ENCODE assay signal across 11 cellular contexts in the genomic region with DNA sequence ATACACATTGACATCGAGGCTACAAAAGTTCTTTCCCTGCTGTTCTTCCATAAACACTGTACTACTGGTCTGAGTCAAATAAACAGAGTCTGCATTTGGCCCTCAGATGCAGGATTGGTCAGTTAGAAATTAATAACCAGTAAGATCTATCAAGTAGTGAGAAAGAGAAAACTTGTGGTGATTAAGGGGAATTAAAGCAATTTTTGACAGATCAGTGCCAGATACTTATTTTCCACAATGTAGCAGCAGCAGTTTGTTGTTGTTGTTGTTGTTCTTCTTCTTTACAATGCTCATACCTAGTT.
DNase-seq lines count a peak whose midpoint lies in the region; ATAC-seq and TF ChIP-seq lines count a peak whose summit lies in the region.
"Had no signal": no experiment of that assay in that cellular context is flagged by ENCODE, and none has a peak within 500 bp of the region (broad histone marks: within the 10 kb centered on the region; RNA-seq: fewer than 3 reads in every experiment).

No MANE protein-coding gene starts in this region.

- H3K27ac ChIP-seq in lung (ENCODE audit: low read depth in 1 of 2, low read length in 1 of 2): peak overlapping the region; percentile 49 to 70

- no peaks in the 10 kb centered on the region for H3K27me3 Mint-ChIP-seq in stimulated activated naive CD8-positive, alpha-beta T cell treated with anti-CD3 and anti-CD28 coated beads, Interleukin-15, Interleukin-2, amounts not matched to agents 100 ng/mL and 50 ng/mL, for 24 hours
- H3K27me3 Mint-ChIP-seq: activated CD4-positive, alpha-beta memory T cell treated with anti-CD3 and anti-CD28 coated beads, Interleukin-2, amount 10 ng/mL, durations not matched to agents 7 days and 5 days had no signal

- no peak for DNase-seq in stimulated activated naive CD8-positive, alpha-beta T cell treated with anti-CD3 and anti-CD28 coated beads, Interleukin-15, Interleukin-2, amounts not matched to agents 100 U/mL and 50 U/mL, for 24 hours
- DNase-seq in lung (ENCODE audit: low spot score): no peak
- DNase-seq in NCI-H526 (lab: John Stamatoyannopoulos, UW): no peak
- no peak for DNase-seq in NCI-H446 treated with DMSO at 0.1 percent for 48 hours (lab: John Stamatoyannopoulos, UW)
- DNase-seq in NCI-H1694 treated with DMSO at 0.1 percent for 48 hours (lab: John Stamatoyannopoulos, UW): no peak
- DNase-seq: activated CD4-positive, alpha-beta memory T cell treated with anti-CD3 and anti-CD28 coated beads, Interleukin-2, amount 10 ng/mL, durations not matched to agents 7 days and 5 days; C1 segment of cervical spinal cord had no signal

- peaks cover 1 to 10% of the 10 kb centered on the region in 2 donors for H3K4me1 ChIP-seq in lung (ENCODE audit: control insufficient read depth in 2 of 2, insufficient read depth in 2 of 2, low read length in 2 of 2)

- H3K4me3 ChIP-seq in WI38 (ENCODE audit: low read depth, low read length) (peak overlapping the region; percentile 32), lung (no peak overlapping the region)
- H3K4me3 ChIP-seq: body of pancreas had no signal

- peaks cover 61% of the 10 kb centered on the region for H3K4me1 Mint-ChIP-seq in stimulated activated naive CD8-positive, alpha-beta T cell treated with anti-CD3 and anti-CD28 coated beads, Interleukin-15, Interleukin-2, amounts not matched to agents 100 ng/mL and 50 ng/mL, for 24 hours (ENCODE audit: low read depth)

- TF ChIP-seq CTCF in WI38 (IDR thresholded peaks at IDR 0.05; ENCODE audit: low read depth, low read length): no peak
- no peak for TF ChIP-seq CTCF in lung (IDR thresholded peaks at IDR 0.05; ENCODE audit: control extremely low read depth, extremely low read depth)

- no peaks in the 10 kb centered on the region for H3K27me3 ChIP-seq in lung (ENCODE audit: control insufficient read depth, insufficient read depth)
- H3K27me3 ChIP-seq: body of pancreas had no signal

- no peaks in the 10 kb centered on the region for H3K9me3 Mint-ChIP-seq in stimulated activated naive CD8-positive, alpha-beta T cell treated with anti-CD3 and anti-CD28 coated beads, Interleukin-15, Interleukin-2, amounts not matched to agents 100 ng/mL and 50 ng/mL, for 24 hours
- H3K9me3 Mint-ChIP-seq: activated CD4-positive, alpha-beta memory T cell treated with anti-CD3 and anti-CD28 coated beads, Interleukin-2, amount 10 ng/mL, durations not matched to agents 7 days and 5 days had no signal

- no peak for ATAC-seq in stimulated activated naive CD8-positive, alpha-beta T cell treated with anti-CD3 and anti-CD28 coated beads, Interleukin-15, Interleukin-2, amounts not matched to agents 100 U/mL and 50 U/mL, for 24 hours
- ATAC-seq in lung (ENCODE audit: insufficient read depth, low FRiP score): no peak
- ATAC-seq in HG03442 (IDR thresholded peaks at IDR 0.05; ENCODE audit: unreplicated experiment): no peak

- no peak overlapping the region for H3K27ac Mint-ChIP-seq in stimulated activated naive CD8-positive, alpha-beta T cell treated with anti-CD3 and anti-CD28 coated beads, Interleukin-15, Interleukin-2, amounts not matched to agents 100 ng/mL and 50 ng/mL, for 24 hours
- H3K27ac Mint-ChIP-seq: activated CD4-positive, alpha-beta memory T cell treated with anti-CD3 and anti-CD28 coated beads, Interleukin-2, amount 10 ng/mL, durations not matched to agents 7 days and 5 days had no signal

- peak overlapping the region; percentile 36 for H3K4me3 Mint-ChIP-seq in stimulated activated naive CD8-positive, alpha-beta T cell treated with anti-CD3 and anti-CD28 coated beads, Interleukin-15, Interleukin-2, amounts not matched to agents 100 ng/mL and 50 ng/mL, for 24 hours
- H3K4me3 Mint-ChIP-seq: activated CD4-positive, alpha-beta memory T cell treated with anti-CD3 and anti-CD28 coated beads, Interleukin-2, amount 10 ng/mL, durations not matched to agents 7 days and 5 days had no signal

- no peaks in the 10 kb centered on the region for H3K9me3 ChIP-seq in lung (ENCODE audit: control insufficient read depth in 2 of 2, insufficient read depth in 1 of 2, low read length in 1 of 2)
- H3K9me3 ChIP-seq: body of pancreas had no signal

- no peaks in the 10 kb centered on the region for H3K36me3 Mint-ChIP-seq in stimulated activated naive CD8-positive, alpha-beta T cell treated with anti-CD3 and anti-CD28 coated beads, Interleukin-15, Interleukin-2, amounts not matched to agents 100 ng/mL and 50 ng/mL, for 24 hours (ENCODE audit: low read depth)

- 16 to 21% methylated on average over 1 of the region's 1 CpG for WGBS in lung, 2 donors

- no peaks in the 10 kb centered on the region for H3K36me3 ChIP-seq in lung (ENCODE audit: control insufficient read depth in 2 of 2, insufficient read depth in 2 of 2, low read length in 2 of 2)
